In the genomic region with DNA sequence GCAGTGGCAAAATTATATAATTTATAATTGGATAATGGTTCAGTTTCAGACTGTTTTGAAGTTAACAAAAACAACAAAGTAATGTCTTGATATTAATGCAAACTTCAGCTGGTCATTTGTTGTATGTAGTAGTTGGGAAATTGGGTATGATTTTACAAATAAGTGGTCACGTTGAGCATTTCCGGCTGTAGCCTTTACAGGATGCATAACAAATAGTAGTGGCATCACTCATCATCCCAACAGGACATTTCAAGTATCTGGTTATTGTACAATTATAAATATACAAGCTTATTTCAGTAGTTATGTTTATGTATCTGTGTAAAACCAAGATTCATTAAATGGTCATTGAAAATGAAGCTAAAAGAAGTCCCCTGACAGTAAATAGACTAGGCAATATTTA, we compare ENCODE assay signal across 18 cellular contexts.
"Had no signal": no experiment of that assay in that cellular context is flagged by ENCODE, and none has a peak within 500 bp of the region (broad histone marks: within the 10 kb centered on the region; RNA-seq: fewer than 3 reads in every experiment).

No MANE protein-coding gene starts in this region.

- H3K9me3 ChIP-seq: left lung had no signal

- DNase-seq: activated CD4-positive, alpha-beta T cell treated with anti-CD3 and anti-CD28 coated beads for 1 hour; activated CD4-positive, alpha-beta T cell treated with anti-CD3 and anti-CD28 coated beads, Interleukin-2, amount 50 U/mL, for 4 hours; activated naive CD4-positive, alpha-beta T cell treated with Interleukin-2 at 50 U/mL for 16 hours; aorta; cerebellar nuclear complex; erythroblast; hippocampal formation; kidney; left lung; small intestine; stimulated activated CD4-positive, alpha-beta T cell treated with anti-CD3 and anti-CD28 coated beads, Interleukin-4, amount 100 ng/mL, for 24 hours; stimulated activated CD8-positive, alpha-beta memory T cell treated with anti-CD3 and anti-CD28 coated beads, Interleukin-4, amount 100 ng/mL, for 48 hours; stimulated activated naive CD8-positive, alpha-beta T cell treated with anti-CD3 and anti-CD28 coated beads, Interleukin-15, Interleukin-2, amounts not matched to agents 100 U/mL and 50 U/mL, for 24 hours; T-cell; T1000; trophoblast cell had no signal

- H3K27me3 ChIP-seq: left lung, right atrium auricular region had no signal

- H3K4me1 ChIP-seq: left lung, right atrium auricular region had no signal

- H3K4me3 ChIP-seq: left lung, right atrium auricular region had no signal

- H3K36me3 ChIP-seq: left lung, right atrium auricular region had no signal

- ATAC-seq: activated T-helper 17 cell treated with anti-CD3 and anti-CD28 coated beads, Interleukin-2, amount 50 U/mL, for 72 hours; left lung; stimulated activated naive CD8-positive, alpha-beta T cell treated with anti-CD3 and anti-CD28 coated beads, Interleukin-15, Interleukin-2, amounts not matched to agents 100 U/mL and 50 U/mL, for 24 hours; T-cell had no signal

- H3K27ac ChIP-seq: left lung, right atrium auricular region had no signal
